10 cellular contexts compared by ENCODE assay signal in the genomic region with DNA sequence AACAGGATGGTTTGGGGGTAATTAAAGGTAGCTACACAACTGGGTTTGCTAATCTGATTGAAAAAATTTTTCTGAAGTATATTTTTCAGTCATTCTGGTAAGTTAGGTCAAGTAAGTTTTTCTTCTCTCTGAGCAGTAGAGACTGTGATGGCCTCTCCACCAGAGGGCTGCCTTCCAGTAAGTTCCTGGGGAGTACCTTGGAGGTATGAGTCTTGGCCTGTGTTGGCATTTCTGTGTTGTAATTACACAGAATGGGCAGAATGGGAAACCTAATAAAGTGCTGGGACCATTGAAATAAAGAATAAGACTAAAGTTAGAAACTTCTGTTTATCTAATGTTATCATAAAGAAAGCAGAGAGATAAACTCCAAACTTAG.
A peak's percentile ranks its signal among the peaks of the same experiment; 100 is the strongest.
DNase-seq lines count a peak whose midpoint lies in the region; ATAC-seq, FAIRE-seq and TF ChIP-seq lines count a peak whose summit lies in the region.
"Had no signal": no experiment of that assay in that cellular context is flagged by ENCODE, and none has a peak within 500 bp of the region (broad histone marks: within the 10 kb centered on the region; RNA-seq: fewer than 3 reads in every experiment).

No MANE protein-coding gene starts in this region.

- H3K4me1 ChIP-seq in lower lobe of right lung = peaks cover 14% of the 10 kb centered on the region

- H3K36me3 ChIP-seq in BJ (ENCODE audit: control insufficient read depth, insufficient read depth, low read length) (no peaks in the 10 kb centered on the region), bronchial epithelial cell (ENCODE audit: control insufficient read depth, insufficient read depth, low read length) (no peaks in the 10 kb centered on the region), lower lobe of right lung (no peaks in the 10 kb centered on the region)
- H3K36me3 ChIP-seq: neutrophil, SJSA1 had no signal

- H3K27me3 ChIP-seq in BJ (ENCODE audit: control insufficient read depth, insufficient read depth, low read length) (no peaks in the 10 kb centered on the region; the same call in 1 of the 2 replicates), bronchial epithelial cell (ENCODE audit: control insufficient read depth, insufficient read depth, low read length) (no peaks in the 10 kb centered on the region), lower lobe of right lung (ENCODE audit: low read depth) (no peaks in the 10 kb centered on the region)
- H3K27me3 ChIP-seq: SJSA1 had no signal

- H3K4me3 ChIP-seq in BJ (ENCODE audit: low read depth, low read length) (no peak overlapping the region), bronchial epithelial cell (ENCODE audit: low read depth, low read length) (no peak overlapping the region), lower lobe of right lung (no peak overlapping the region)
- H3K4me3 ChIP-seq: SJSA1 had no signal

- peak; percentile 57 for TF ChIP-seq CTCF in BJ (IDR thresholded peaks at IDR 0.05; ENCODE audit: insufficient read depth, low read depth, low read length)
- peak; percentile 56 for TF ChIP-seq CTCF in bronchial epithelial cell (IDR thresholded peaks at IDR 0.05; ENCODE audit: insufficient read depth, low read length, severe bottlenecking)
- peak; percentile 33 for TF ChIP-seq CTCF in lower lobe of right lung (IDR thresholded peaks at IDR 0.05)

- no peak for FAIRE-seq in bronchial epithelial cell (lab: Jason Lieb, UNC)

- DNase-seq in BJ (ENCODE audit: low read depth) (no peak), M059J (ENCODE audit: low read depth) (peak; percentile 55), bronchial epithelial cell (ENCODE audit: low read depth) (peak; percentile 68), lower lobe of right lung (no peak)
- no peak for DNase-seq in activated effector memory CD4-positive, alpha-beta T cell treated with Interleukin-2 at 50 U/mL for 16 hours
- no peak for DNase-seq in stimulated activated CD8-positive, alpha-beta memory T cell treated with anti-CD3 and anti-CD28 coated beads, Interleukin-4, amount 100 ng/mL, for 48 hours

- CTCF ChIA-PET in BJ (lab: Yijun Ruan, JAX) = interaction anchor here (0.8 to 1.9 kb wide), 5 partner anchors 9 to 110 kb away, joined by 3 to 8 read pairs (median 3); no protein-coding TSS in a partner anchor

- POLR2A ChIA-PET in BJ (lab: Charles Lee) = no interaction called here

- ATAC-seq in lower lobe of right lung (peak; percentile 64 to 89), HG02588 (IDR thresholded peaks at IDR 0.05; ENCODE audit: unreplicated experiment) (no peak), GM19035 (IDR thresholded peaks at IDR 0.05; ENCODE audit: unreplicated experiment) (no peak)

- no peaks in the 10 kb centered on the region for H3K9me3 ChIP-seq in lower lobe of right lung
- H3K9me3 ChIP-seq: neutrophil, SJSA1 had no signal

- intact Hi-C loops in lower lobe of right lung (cut with DNase I) = no loop called here

- peak overlapping the region; percentile 5 for H3K27ac ChIP-seq in lower lobe of right lung
- H3K27ac ChIP-seq: neutrophil, SJSA1 had no signal

Comparison
In these comparisons a context has a peak if more than half of its experiments do, and no peak if none do; other contexts are left out.
1. DNase-seq: peak in M059J (single experiment) and bronchial epithelial cell (single experiment); none in BJ (single experiment), lower lobe of right lung (single experiment), activated effector memory CD4-positive, alpha-beta T cell treated with Interleukin-2 at 50 U/mL for 16 hours (single experiment) and stimulated activated CD8-positive, alpha-beta memory T cell treated with anti-CD3 and anti-CD28 coated beads, Interleukin-4, amount 100 ng/mL, for 48 hours (single experiment).
2. ATAC-seq: peak in lower lobe of right lung (2 of 2); none in HG02588 (single experiment) and GM19035 (single experiment).
3. Peak in every context shown above with its lines, with median percentiles within 50 percentile points of each other: CTCF ChIP-seq.